11 cellular contexts compared by ENCODE assay signal in genomic region chr16:2535644-2536021, GRCh38. TPM values are rescaled to one million over a fixed set of nuclear protein-coding genes. Genes with fewer than 3 reads are reported as not detected.
A peak's percentile ranks its signal among the peaks of the same experiment; 100 is the strongest.
DNase-seq lines count a peak whose midpoint lies in the region; ATAC-seq and TF ChIP-seq lines count a peak whose summit lies in the region.
"Had no signal": no experiment of that assay in that cellular context is flagged by ENCODE, and none has a peak within 500 bp of the region (broad histone marks: within the 10 kb centered on the region; RNA-seq: fewer than 3 reads in every experiment).

No MANE protein-coding gene starts in this region.

- TF ChIP-seq CTCF in AG04449 (IDR thresholded peaks at IDR 0.05; ENCODE audit: insufficient read depth, low read length, missing control alignments) (no peak), colonic mucosa (IDR thresholded peaks at IDR 0.05) (no peak)

- peak; percentile 17 for DNase-seq in AG04449 (ENCODE audit: low read depth, low spot score)
- DNase-seq in HT-29 (ENCODE audit: low spot score) = peak; percentile 0
- peak; percentile 38 for DNase-seq in colonic mucosa
- no peak for DNase-seq in naive thymus-derived CD8-positive, alpha-beta T cell
- DNase-seq in NK-92 (lab: John Stamatoyannopoulos, UW; ENCODE audit: unreplicated experiment) = no peak
- DNase-seq in HAP-1 (ENCODE audit: low spot score in 2 of 2) = no peak
- DNase-seq: DMS53, NCI-H1105 treated with DMSO at 0.1 percent for 48 hours had no signal

- peaks cover 14 to 57% (median 42%) of the 10 kb centered on the region in 4 donors for H3K4me1 Mint-ChIP-seq in naive thymus-derived CD8-positive, alpha-beta T cell

- H3K9me3 ChIP-seq in colonic mucosa = no peaks in the 10 kb centered on the region
- no peaks in the 10 kb centered on the region for H3K9me3 ChIP-seq in HAP-1

- peaks cover 18% of the 10 kb centered on the region for H3K4me1 ChIP-seq in colonic mucosa
- peaks cover 15% of the 10 kb centered on the region for H3K4me1 ChIP-seq in HAP-1

- no peak overlapping the region; the same call in 1 of the 2 replicates for H3K4me3 ChIP-seq in AG04449 (ENCODE audit: low read depth, low read length)
- H3K4me3 ChIP-seq in colonic mucosa = no peak overlapping the region
- H3K4me3 ChIP-seq in HAP-1 = no peak overlapping the region

- intact Hi-C loops in colonic mucosa (cut with DNase I) = no loop called here

- ATAC-seq in naive thymus-derived CD8-positive, alpha-beta T cell = no peak
- ATAC-seq in GM18520 (IDR thresholded peaks at IDR 0.05; ENCODE audit: unreplicated experiment) (no peak), HG02884 (IDR thresholded peaks at IDR 0.05; ENCODE audit: unreplicated experiment) (no peak)

- H3K9ac ChIP-seq in colonic mucosa (ENCODE audit: low read depth in 2 of 2, low read length in 2 of 2) = no peak overlapping the region

- peak overlapping the region; percentile 92 for H3K27ac ChIP-seq in colonic mucosa

- peak overlapping the region in 6 of 10 donors; percentile 45 to 68 (median 54) for H3K4me3 Mint-ChIP-seq in naive thymus-derived CD8-positive, alpha-beta T cell
- H3K4me3 Mint-ChIP-seq: stimulated activated naive CD8-positive, alpha-beta T cell treated with anti-CD3 and anti-CD28 coated beads, Interleukin-15, Interleukin-2, amounts not matched to agents 100 ng/mL and 50 ng/mL, for 24 hours had no signal

- peak overlapping the region in 7 of 10 donors; percentile 29 to 89 (median 32) for H3K27ac Mint-ChIP-seq in naive thymus-derived CD8-positive, alpha-beta T cell
- H3K27ac Mint-ChIP-seq: stimulated activated naive CD8-positive, alpha-beta T cell treated with anti-CD3 and anti-CD28 coated beads, Interleukin-15, Interleukin-2, amounts not matched to agents 100 ng/mL and 50 ng/mL, for 24 hours had no signal

- H3K27me3 ChIP-seq in colonic mucosa (no peaks in the 10 kb centered on the region), HAP-1 (ENCODE audit: low read depth) (no peaks in the 10 kb centered on the region)

- POLR2A ChIA-PET in AG04449 (lab: Yijun Ruan, JAX) = no interaction called here
- POLR2A ChIA-PET in naive thymus-derived CD8-positive, alpha-beta T cell (lab: Charles Lee) = interaction anchor here (0.6 to 10.6 kb wide), 2 partner anchors 22 to 514 kb away, joined by 3 to 146 read pairs; partner anchors contain the start of gene ATP6V0C

- H3K36me3 ChIP-seq in colonic mucosa (no peaks in the 10 kb centered on the region), HAP-1 (replicated peaks) (no peaks in the 10 kb centered on the region; the same call in 1 of the 2 replicates)

- peaks cover 0 to 2% (median 0%) of the 10 kb centered on the region in 3 donors for H3K36me3 Mint-ChIP-seq in naive thymus-derived CD8-positive, alpha-beta T cell

- peaks cover 0 to 3% (median 0%) of the 10 kb centered on the region in 5 donors for H3K27me3 Mint-ChIP-seq in naive thymus-derived CD8-positive, alpha-beta T cell
- H3K27me3 Mint-ChIP-seq: stimulated activated naive CD8-positive, alpha-beta T cell treated with anti-CD3 and anti-CD28 coated beads, Interleukin-15, Interleukin-2, amounts not matched to agents 100 ng/mL and 50 ng/mL, for 24 hours had no signal

- CTCF ChIA-PET in AG04449 (lab: Yijun Ruan, JAX) = interaction anchor here (0.6 kb wide), 1 partner anchor 195 kb away, joined by 3 read pairs; the partner anchor contains the start of gene ABCA3

- H3K9me3 Mint-ChIP-seq in naive thymus-derived CD8-positive, alpha-beta T cell = no peaks in the 10 kb centered on the region
- H3K9me3 Mint-ChIP-seq: stimulated activated naive CD8-positive, alpha-beta T cell treated with anti-CD3 and anti-CD28 coated beads, Interleukin-15, Interleukin-2, amounts not matched to agents 100 ng/mL and 50 ng/mL, for 24 hours had no signal

- in situ Hi-C loops in HAP-1 (cut with MboI; ENCODE audit: low sequenced_read_pairs) = loop anchor here (5.0 kb wide), 1 partner anchor 62 kb away; no protein-coding TSS in a partner anchor

RNA-seq across cellular contexts. Expression of gene PDPK1, which starts 2.2 kb away (rescaled TPM):
- 21.2 and 23.7 TPM in 2 replicates for total RNA-seq in HT-29 (2014; rRNA removed; shearing (Covaris generic))
- total RNA-seq in colonic mucosa = 10 to 100 TPM; 60.4 to 71.5 TPM
- 10 to 100 TPM; 66.1 to 69.7 TPM for total RNA-seq in naive thymus-derived CD8-positive, alpha-beta T cell
- polyA plus RNA-seq in naive thymus-derived CD8-positive, alpha-beta T cell = 10 to 100 TPM; 27.1 to 44.7 (median 28.6) TPM

RNA-seq across cellular contexts. Expression of gene CEMP1, which starts 4.4 kb away (rescaled TPM):
- total RNA-seq in HT-29 (2014; rRNA removed; shearing (Covaris generic)) = 0.84 TPM in 1 of 2 replicates, not detected in the other
- under 1 TPM; 0.53 to 0.54 TPM for total RNA-seq in colonic mucosa
- 1 to 10 TPM; 1.6 to 2.1 TPM for total RNA-seq in naive thymus-derived CD8-positive, alpha-beta T cell
- 1 to 10 TPM in 2 of 3 donors, under 1 TPM in 1; 0.81 to 6.0 (median 2.8) TPM for polyA plus RNA-seq in naive thymus-derived CD8-positive, alpha-beta T cell

RNA-seq across cellular contexts. Expression of gene AMDHD2, which starts 15.5 kb away (rescaled TPM):
- 112 and 114 TPM in 2 replicates for total RNA-seq in HT-29 (2014; rRNA removed; shearing (Covaris generic))
- 10 to 100 TPM; 19.4 to 31.6 TPM for total RNA-seq in colonic mucosa
- total RNA-seq in naive thymus-derived CD8-positive, alpha-beta T cell = 100 to 1,000 TPM; 103 to 107 TPM
- polyA plus RNA-seq in naive thymus-derived CD8-positive, alpha-beta T cell = 10 to 100 TPM; 15.2 to 17.4 (median 16.4) TPM

RNA-seq across cellular contexts. Expression of gene ATP6V0C, which starts 21.9 kb away (rescaled TPM):
- total RNA-seq in HT-29 (2014; rRNA removed; shearing (Covaris generic)) = 99.9 and 117 TPM in 2 replicates
- total RNA-seq in colonic mucosa = 100 to 1,000 TPM; 240 to 336 TPM
- 100 to 1,000 TPM; 116 to 123 TPM for total RNA-seq in naive thymus-derived CD8-positive, alpha-beta T cell
- 10 to 100 TPM; 74.9 to 84.9 (median 77.6) TPM for polyA plus RNA-seq in naive thymus-derived CD8-positive, alpha-beta T cell

Comparison
In these comparisons a context has a peak if more than half of its experiments do, and no peak if none do; other contexts are left out.
1. DNase-seq: peak in AG04449 (single experiment), HT-29 (single experiment) and colonic mucosa (single experiment); none in naive thymus-derived CD8-positive, alpha-beta T cell (0 of 10), NK-92 (single experiment) and HAP-1 (0 of 2).